Comparison of ENCODE assay signal across 8 cellular contexts in the genomic region with DNA sequence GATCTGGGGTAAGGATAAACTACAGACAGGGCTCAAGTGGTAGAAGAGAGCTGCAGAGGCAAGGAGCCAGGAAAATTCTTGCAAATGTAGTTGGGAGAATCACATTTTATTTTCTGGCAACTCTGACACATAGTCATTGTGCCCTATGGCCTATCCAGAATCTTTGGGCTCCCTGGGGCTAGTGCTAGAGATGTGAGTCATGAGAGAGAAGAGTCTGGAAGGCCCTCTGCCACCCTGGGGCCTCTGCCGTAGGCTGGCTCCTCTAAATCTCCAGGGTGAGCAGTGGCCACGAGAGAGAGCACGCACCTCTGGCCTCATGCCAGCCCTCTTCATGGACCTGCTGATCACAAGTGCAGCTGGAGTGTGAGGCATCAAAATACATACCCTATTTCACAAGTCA.
A peak's percentile ranks its signal among the peaks of the same experiment; 100 is the strongest.
DNase-seq lines count a peak whose midpoint lies in the region; ATAC-seq lines count a peak whose summit lies in the region.

No MANE protein-coding gene starts in this region.

- peak overlapping the region; percentile 32 for H3K27ac ChIP-seq in rectal smooth muscle tissue (ENCODE audit: low read depth, low read length)

- H3K36me3 ChIP-seq in rectal smooth muscle tissue (ENCODE audit: control insufficient read depth, insufficient read depth, low read length), result no peaks in the 10 kb centered on the region

- ATAC-seq in esophagus mucosa (peak; percentile 52), GM21619 (IDR thresholded peaks at IDR 0.05; ENCODE audit: unreplicated experiment) (no peak), GM18502 (IDR thresholded peaks at IDR 0.05; ENCODE audit: poor library complexity, unreplicated experiment) (no peak)

- no peaks in the 10 kb centered on the region for H3K27me3 ChIP-seq in rectal smooth muscle tissue (ENCODE audit: control insufficient read depth, insufficient read depth, low read length)

- no peaks in the 10 kb centered on the region for H3K4me1 ChIP-seq in rectal smooth muscle tissue (ENCODE audit: control insufficient read depth, insufficient read depth, low read length)

- no peak overlapping the region for H3K9ac ChIP-seq in rectal smooth muscle tissue (ENCODE audit: low read length)

- DNase-seq in EL, result peak; percentile 96
- peak; percentile 80 for DNase-seq in NCI-H345 (lab: John Stamatoyannopoulos, UW)
- DNase-seq in HK-2 (ENCODE audit: unreplicated experiment), result no peak
- no peak for DNase-seq in ureter (ENCODE audit: low spot score)

- no peak overlapping the region for H3K4me3 ChIP-seq in rectal smooth muscle tissue (ENCODE audit: low read length)

Comparison
In these comparisons a context has a peak if more than half of its experiments do, and no peak if none do; other contexts are left out.
1. DNase-seq: peak in EL (single experiment) and NCI-H345 (single experiment); none in HK-2 (single experiment) and ureter (single experiment).